13 cellular contexts compared by ENCODE assay signal in the genomic region with DNA sequence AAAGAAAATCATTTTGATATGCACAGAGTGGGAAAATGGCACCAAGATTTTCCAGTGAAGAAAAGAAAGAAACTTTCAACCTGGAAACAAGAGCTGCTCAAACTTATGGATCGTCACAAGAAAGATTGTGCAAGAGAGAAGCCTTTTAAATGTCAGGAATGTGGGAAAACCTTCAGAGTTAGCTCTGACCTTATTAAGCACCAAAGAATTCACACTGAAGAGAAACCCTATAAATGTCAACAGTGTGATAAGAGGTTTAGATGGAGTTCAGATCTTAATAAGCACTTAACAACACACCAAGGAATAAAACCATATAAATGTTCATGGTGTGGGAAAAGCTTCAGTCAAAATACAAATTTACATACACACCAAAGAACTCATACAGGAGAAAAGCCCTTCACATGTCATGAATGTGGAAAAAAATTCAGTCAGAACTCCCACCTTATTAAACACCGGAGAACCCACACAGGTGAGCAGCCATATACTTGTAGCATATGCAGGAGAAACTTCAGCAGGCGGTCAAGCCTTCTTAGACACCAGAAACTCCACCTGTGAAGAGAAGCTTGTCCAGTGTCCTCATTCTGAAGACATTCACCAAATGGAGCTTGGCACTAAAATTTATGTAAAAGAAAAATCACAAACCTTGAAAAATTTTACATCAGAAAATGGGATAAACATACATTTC. TPM values are rescaled to one million over a fixed set of nuclear protein-coding genes. Genes with fewer than 3 reads are reported as not detected.
DNase-seq lines count a peak whose midpoint lies in the region; ATAC-seq and TF ChIP-seq lines count a peak whose summit lies in the region.
"Had no signal": no experiment of that assay in that cellular context is flagged by ENCODE, and none has a peak within 500 bp of the region (broad histone marks: within the 10 kb centered on the region; RNA-seq: fewer than 3 reads in every experiment).

No MANE protein-coding gene starts in this region.

- TF ChIP-seq CTCF in A673 (conservative IDR thresholded peaks at IDR 0.05; ENCODE audit: low read depth, low read length) (no peak), PC-9 (conservative IDR thresholded peaks at IDR 0.05) (no peak), fibroblast of lung (conservative IDR thresholded peaks at IDR 0.05 in 1 of 2, IDR thresholded peaks at IDR 0.05 in 1 of 2; ENCODE audit: low read depth in 1 of 2, low read length in 2 of 2) (no peak)

- ATAC-seq in HG03439 (IDR thresholded peaks at IDR 0.05; ENCODE audit: unreplicated experiment) (no peak), GM19467 (IDR thresholded peaks at IDR 0.05; ENCODE audit: unreplicated experiment) (no peak)

- intact Hi-C loops in A673 (cut with micrococcal nuclease; ENCODE audit: unreplicated experiment) = no loop called here
- intact Hi-C loops in PC-9 (cut with micrococcal nuclease; ENCODE audit: unreplicated experiment) = no loop called here

- no peak overlapping the region for H3K27ac ChIP-seq in A673 (ENCODE audit: low read depth, low read length, poor library complexity, severe bottlenecking)
- H3K27ac ChIP-seq in GM23248 = no peak overlapping the region
- H3K27ac ChIP-seq in PC-9 = no peak overlapping the region
- H3K27ac ChIP-seq in fibroblast of lung (ENCODE audit: insufficient read depth, low read length) = no peak overlapping the region
- H3K27ac ChIP-seq: cardiac muscle cell, esophagus muscularis mucosa had no signal

- H3K4me3 ChIP-seq in A673 (ENCODE audit: low read depth, low read length, poor library complexity, severe bottlenecking) (no peak overlapping the region), GM23248 (no peak overlapping the region), PC-9 (peak overlapping the region; percentile 5; the same call in 1 of the 2 replicates), fibroblast of lung (replicated peaks in 1 of 4; ENCODE audit: control extremely low read depth in 1 of 4, insufficient read depth in 1 of 4, low read depth in 3 of 4, low read length in 4 of 4) (no peak overlapping the region)
- H3K4me3 ChIP-seq: cardiac muscle cell, esophagus muscularis mucosa had no signal

- no peak overlapping the region for H2AFZ ChIP-seq in GM23248
- H2AFZ ChIP-seq in PC-9 = no peak overlapping the region
- no peak overlapping the region for H2AFZ ChIP-seq in fibroblast of lung (ENCODE audit: low read length)

- no peak overlapping the region for H3K4me2 ChIP-seq in GM23248 (ENCODE audit: unreplicated experiment)
- H3K4me2 ChIP-seq in PC-9 = no peak overlapping the region
- H3K4me2 ChIP-seq in fibroblast of lung (ENCODE audit: extremely low read depth, insufficient read depth, low read length) = no peak overlapping the region

- H3F3A ChIP-seq in GM23248 (ENCODE audit: insufficient read depth) = peaks cover 10% of the 10 kb centered on the region; the same call in 1 of the 2 replicates
- H3F3A ChIP-seq in PC-9 (ENCODE audit: insufficient read depth, low read depth) = peaks cover 15% of the 10 kb centered on the region; the same call in 1 of the 2 replicates

- POLR2A ChIA-PET in A673 (lab: Charles Lee; ENCODE audit: low non-redundant PET) = no interaction called here
- POLR2A ChIA-PET in PC-9 (lab: Charles Lee; ENCODE audit: unreplicated experiment) = no interaction called here

- H3K79me2 ChIP-seq in GM23248 (ENCODE audit: insufficient read depth) = no peaks in the 10 kb centered on the region
- H3K79me2 ChIP-seq in PC-9 (ENCODE audit: low read depth) = no peaks in the 10 kb centered on the region
- no peaks in the 10 kb centered on the region for H3K79me2 ChIP-seq in fibroblast of lung (ENCODE audit: control insufficient read depth, insufficient read depth, low read length)

- H3K4me1 ChIP-seq in A673 (ENCODE audit: insufficient read depth, low read length, poor library complexity, severe bottlenecking) = no peaks in the 10 kb centered on the region
- no peaks in the 10 kb centered on the region for H3K4me1 ChIP-seq in GM23248 (ENCODE audit: insufficient read depth)
- H3K4me1 ChIP-seq in PC-9 (replicated peaks; ENCODE audit: insufficient read depth) = no peaks in the 10 kb centered on the region
- H3K4me1 ChIP-seq in fibroblast of lung (ENCODE audit: control insufficient read depth, extremely low read depth, insufficient read depth, low read length) = no peaks in the 10 kb centered on the region
- H3K4me1 ChIP-seq: esophagus muscularis mucosa had no signal

- DNase-seq in A673 (ENCODE audit: low spot score) (no peak), GM23248 (peak; percentile 10), PC-9 (no peak), fibroblast of lung (ENCODE audit: low read depth in 2 of 2) (peak; percentile 18 to 51), GF-D8 (lab: John Stamatoyannopoulos, UW) (no peak), NCI-H748 (lab: John Stamatoyannopoulos, UW; ENCODE audit: unreplicated experiment) (no peak)
- DNase-seq: activated CD4-positive, alpha-beta T cell treated with anti-CD3 and anti-CD28 coated beads, Interleukin-2, amount 50 U/mL, for 1 hour; NCI-H1694 treated with DMSO at 0.1 percent for 48 hours had no signal

- in situ Hi-C loops in GM23248 (cut with MboI) = no loop called here

- H3K27me3 ChIP-seq in A673 (replicated peaks; ENCODE audit: insufficient read depth, low read depth, low read length, poor library complexity) = no peaks in the 10 kb centered on the region
- no peaks in the 10 kb centered on the region for H3K27me3 ChIP-seq in GM23248 (replicated peaks; ENCODE audit: insufficient read depth)
- no peaks in the 10 kb centered on the region for H3K27me3 ChIP-seq in PC-9 (ENCODE audit: insufficient read depth, low read depth)
- no peaks in the 10 kb centered on the region for H3K27me3 ChIP-seq in fibroblast of lung (ENCODE audit: control insufficient read depth, insufficient read depth, low read length)
- H3K27me3 ChIP-seq: cardiac muscle cell, esophagus muscularis mucosa had no signal

- no peak overlapping the region for H3K9ac ChIP-seq in GM23248
- no peak overlapping the region for H3K9ac ChIP-seq in fibroblast of lung (ENCODE audit: insufficient read depth, low read length)

- CTCF ChIA-PET in A673 (lab: Charles Lee) = no interaction called here
- CTCF ChIA-PET in PC-9 (lab: Charles Lee) = no interaction called here

- BruUV-seq in A673 (replicated peaks; lab: Mats Ljungman, UMichigan) = TSS peak; percentile 23
- no TSS peak for BruUV-seq in PC-9 (replicated peaks; lab: Mats Ljungman, UMichigan)

- H3K36me3 ChIP-seq in A673 (ENCODE audit: insufficient read depth, low read length, poor library complexity, severe bottlenecking) (peaks cover 55% of the 10 kb centered on the region), GM23248 (ENCODE audit: low read depth) (peaks cover 57% of the 10 kb centered on the region), PC-9 (ENCODE audit: low read depth) (peaks cover 35% of the 10 kb centered on the region), fibroblast of lung (ENCODE audit: control insufficient read depth, insufficient read depth, low read length) (peaks cover 4% of the 10 kb centered on the region)

- H3K9me3 ChIP-seq in A673 (ENCODE audit: low read depth, low read length, poor library complexity, severe bottlenecking) (peaks cover 82% of the 10 kb centered on the region), GM23248 (ENCODE audit: low read depth) (peaks cover 26% of the 10 kb centered on the region), PC-9 (ENCODE audit: insufficient read depth, low read depth) (peaks cover 61% of the 10 kb centered on the region), fibroblast of lung (ENCODE audit: control insufficient read depth, insufficient read depth, low read depth, low read length) (peaks cover 7% of the 10 kb centered on the region)

- H4K20me1 ChIP-seq in GM23248 (ENCODE audit: insufficient read depth) (no peaks in the 10 kb centered on the region), PC-9 (ENCODE audit: insufficient read depth) (no peaks in the 10 kb centered on the region), fibroblast of lung (ENCODE audit: control insufficient read depth, extremely low read depth, insufficient read depth, low read length) (no peaks in the 10 kb centered on the region)

- H3K9me2 ChIP-seq in GM23248 (ENCODE audit: insufficient read depth) (no peaks in the 10 kb centered on the region), PC-9 (ENCODE audit: insufficient read depth) (no peaks in the 10 kb centered on the region)

- WGBS in GM23248 (ENCODE audit: low coverage in 1 of 2, low lambda C conversion rate in 2 of 2, missing lambda C conversion rate in 2 of 2), 2 experiments = 95 to 100% methylated on average over 3 of the region's 3 CpGs

RNA-seq across cellular contexts. Expression of gene ZNF75A, which starts 12.2 kb away (rescaled TPM):
- total RNA-seq in A673 (2021) = 40.9 and 44.5 TPM in 2 replicates
- 17.2 and 29.1 TPM in 2 replicates for total RNA-seq in GM23248 (2014; rRNA removed; shearing (Covaris generic))
- 14.6 and 16.7 TPM in 2 replicates for polyA plus RNA-seq in GM23248 (2016; fragmentation: Nextera tagmentation; extraction: Ambion mirVana)
- 32.2 and 35.2 TPM in 2 replicates for total RNA-seq in PC-9 (2021)
- 19.3 and 24.3 TPM in 2 replicates for total RNA-seq in fibroblast of lung
- 13.4 and 14.4 TPM in 2 replicates for polyA plus RNA-seq in fibroblast of lung
- polyA plus RNA-seq in fibroblast of lung (2012) = 9.3 and 10.4 TPM in 2 replicates
- 2.5 and 8.1 TPM in 2 replicates for polyA minus RNA-seq in fibroblast of lung (ENCODE audit: low replicate concordance)

RNA-seq across cellular contexts. Expression of gene TIGD7, which starts 12.2 kb away (rescaled TPM):
- total RNA-seq in A673 (2021) (5.7 and 7.9 TPM in 2 replicates), PC-9 (2021) (8.7 and 10.9 TPM in 2 replicates), fibroblast of lung (9.2 and 9.6 TPM in 2 replicates)
- total RNA-seq in GM23248 (2014; rRNA removed; shearing (Covaris generic)) = 4.9 and 14.9 TPM in 2 replicates
- polyA plus RNA-seq in GM23248 (2016; fragmentation: Nextera tagmentation; extraction: Ambion mirVana) (3.9 and 5.3 TPM in 2 replicates), fibroblast of lung (2.2 and 2.9 TPM in 2 replicates)
- 1.8 and 2.1 TPM in 2 replicates for polyA plus RNA-seq in fibroblast of lung (2012)
- polyA minus RNA-seq in fibroblast of lung (ENCODE audit: low replicate concordance) = 0.48 and 0.82 TPM in 2 replicates

RNA-seq across cellular contexts. Expression of gene ZNF263, which starts 34.2 kb away (rescaled TPM):
- 30.0 and 34.8 TPM in 2 replicates for total RNA-seq in A673 (2021)
- 55.7 and 66.3 TPM in 2 replicates for total RNA-seq in GM23248 (2014; rRNA removed; shearing (Covaris generic))
- polyA plus RNA-seq in GM23248 (2016; fragmentation: Nextera tagmentation; extraction: Ambion mirVana) = 20.5 and 22.1 TPM in 2 replicates
- 36.8 and 49.8 TPM in 2 replicates for total RNA-seq in PC-9 (2021)
- total RNA-seq in fibroblast of lung = 37.3 and 47.5 TPM in 2 replicates
- polyA plus RNA-seq in fibroblast of lung = 9.9 and 11.1 TPM in 2 replicates
- polyA plus RNA-seq in fibroblast of lung (2012) = 16.2 and 19.3 TPM in 2 replicates
- polyA minus RNA-seq in fibroblast of lung (ENCODE audit: low replicate concordance) = 7.6 and 20.8 TPM in 2 replicates

RNA-seq across cellular contexts. Expression of gene OR2C1, which starts 38.2 kb away (rescaled TPM):
- total RNA-seq in A673 (2021) (not detected in 2 replicates), PC-9 (2021) (not detected in 2 replicates), fibroblast of lung (under 0.01 and 0.17 TPM in 2 replicates)
- total RNA-seq in GM23248 (2014; rRNA removed; shearing (Covaris generic)) = 0.51 TPM in 1 of 2 replicates, not detected in the other
- polyA plus RNA-seq in GM23248 (2016; fragmentation: Nextera tagmentation; extraction: Ambion mirVana) (0.27 TPM in 1 of 2 replicates, not detected in the other), fibroblast of lung (0.09 and 0.31 TPM in 2 replicates)
- polyA plus RNA-seq in fibroblast of lung (2012) = 0.12 TPM in 1 of 2 replicates, not detected in the other
- not detected in 2 replicates for polyA minus RNA-seq in fibroblast of lung (ENCODE audit: low replicate concordance)
- total RNA-seq: esophagus muscularis mucosa; T-helper 1 cell treated with Interleukin-12 subunit alpha and Interleukin-12 subunit beta and Interleukin-4 antibody, amounts not matched to agents 30 ng/mL and 1 ng/mL, for 36 hours had no signal

Comparison
In these comparisons a context has a peak if more than half of its experiments do, and no peak if none do; other contexts are left out.
1. DNase-seq: peak in GM23248 (single experiment) and fibroblast of lung (2 of 2); none in A673 (single experiment), PC-9 (0 of 2), GF-D8 (single experiment) and NCI-H748 (single experiment).